1 cellular context compared by ENCODE assay signal in genomic region chr17:17952691-17953090, GRCh38.
TF ChIP-seq lines count a peak whose summit lies in the region.

No MANE protein-coding gene starts in this region.

TF ChIP-seq in H1, 55 proteins besides CTCF, POLR2A, EP300 and RAD21:
- TF ChIP-seq PHF8 (conservative IDR thresholded peaks at IDR 0.05; ENCODE audit: low read depth, low read length) = no peak
- TF ChIP-seq E2F6 (IDR thresholded peaks at IDR 0.05) = no peak
- TF ChIP-seq HDAC6 (IDR thresholded peaks at IDR 0.05; ENCODE audit: low read depth, low read length) = no peak
- no peak for TF ChIP-seq EGR1 (IDR thresholded peaks at IDR 0.05; ENCODE audit: borderline replicate concordance, low read depth, low read length)
- no peak for TF ChIP-seq ATF3 (IDR thresholded peaks at IDR 0.05; ENCODE audit: insufficient read depth, low read depth, low read length)
- TF ChIP-seq RNF2 (IDR thresholded peaks at IDR 0.05; ENCODE audit: borderline replicate concordance, low read depth, low read length, missing control alignments, poor library complexity, severe bottlenecking) = no peak
TF ChIP-seq in H1: peak in this region for 0.
